1 cellular context compared by ENCODE assay signal in the genomic region with DNA sequence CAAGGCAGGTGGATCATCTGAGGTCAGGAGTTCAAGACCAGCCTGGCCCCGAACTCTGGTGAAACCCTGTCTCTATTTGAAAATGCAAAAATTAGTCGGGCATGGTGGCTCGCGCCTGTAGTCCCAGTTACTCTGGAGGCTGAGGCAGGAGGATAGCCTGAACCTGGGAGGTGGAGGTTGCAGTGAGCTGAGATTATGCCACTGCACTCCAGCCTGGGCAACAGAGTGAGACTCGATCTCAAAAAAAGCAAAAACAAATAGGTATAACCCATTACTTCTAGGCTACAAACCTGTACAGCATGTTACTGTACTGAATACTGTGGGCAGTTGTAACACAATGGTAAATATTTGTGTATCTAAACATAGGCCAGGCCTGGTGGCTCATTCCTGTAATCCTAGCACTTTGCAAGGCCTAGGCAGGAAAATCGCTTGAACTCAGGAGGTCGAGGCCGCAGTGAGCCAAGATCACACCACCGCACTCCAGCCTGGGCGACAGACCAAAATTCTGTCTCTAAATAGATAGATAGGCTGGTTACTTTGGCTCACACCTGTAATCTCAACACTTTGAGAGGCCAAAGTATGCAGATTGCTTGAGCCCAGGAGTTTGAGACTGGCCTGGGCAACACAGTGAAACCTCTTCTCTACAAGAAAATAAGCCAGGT.
TF ChIP-seq lines count a peak whose summit lies in the region.

No MANE protein-coding gene starts in this region.

TF ChIP-seq in HepG2, 621 proteins besides CTCF, POLR2A, EP300 and RAD21 (continued from another document and continues in another):
- TF ChIP-seq, protein P1, sequence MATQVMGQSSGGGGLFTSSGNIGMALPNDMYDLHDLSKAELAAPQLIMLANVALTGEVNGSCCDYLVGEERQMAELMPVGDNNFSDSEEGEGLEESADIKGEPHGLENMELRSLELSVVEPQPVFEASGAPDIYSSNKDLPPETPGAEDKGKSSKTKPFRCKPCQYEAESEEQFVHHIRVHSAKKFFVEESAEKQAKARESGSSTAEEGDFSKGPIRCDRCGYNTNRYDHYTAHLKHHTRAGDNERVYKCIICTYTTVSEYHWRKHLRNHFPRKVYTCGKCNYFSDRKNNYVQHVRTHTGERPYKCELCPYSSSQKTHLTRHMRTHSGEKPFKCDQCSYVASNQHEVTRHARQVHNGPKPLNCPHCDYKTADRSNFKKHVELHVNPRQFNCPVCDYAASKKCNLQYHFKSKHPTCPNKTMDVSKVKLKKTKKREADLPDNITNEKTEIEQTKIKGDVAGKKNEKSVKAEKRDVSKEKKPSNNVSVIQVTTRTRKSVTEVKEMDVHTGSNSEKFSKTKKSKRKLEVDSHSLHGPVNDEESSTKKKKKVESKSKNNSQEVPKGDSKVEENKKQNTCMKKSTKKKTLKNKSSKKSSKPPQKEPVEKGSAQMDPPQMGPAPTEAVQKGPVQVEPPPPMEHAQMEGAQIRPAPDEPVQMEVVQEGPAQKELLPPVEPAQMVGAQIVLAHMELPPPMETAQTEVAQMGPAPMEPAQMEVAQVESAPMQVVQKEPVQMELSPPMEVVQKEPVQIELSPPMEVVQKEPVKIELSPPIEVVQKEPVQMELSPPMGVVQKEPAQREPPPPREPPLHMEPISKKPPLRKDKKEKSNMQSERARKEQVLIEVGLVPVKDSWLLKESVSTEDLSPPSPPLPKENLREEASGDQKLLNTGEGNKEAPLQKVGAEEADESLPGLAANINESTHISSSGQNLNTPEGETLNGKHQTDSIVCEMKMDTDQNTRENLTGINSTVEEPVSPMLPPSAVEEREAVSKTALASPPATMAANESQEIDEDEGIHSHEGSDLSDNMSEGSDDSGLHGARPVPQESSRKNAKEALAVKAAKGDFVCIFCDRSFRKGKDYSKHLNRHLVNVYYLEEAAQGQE (IDR thresholded peaks at IDR 0.05; ENCODE audit: borderline replicate concordance in 1 of 2, low read depth in 1 of 2, low read length in 2 of 2) = no peak
- no peak for TF ChIP-seq RFX5 (IDR thresholded peaks at IDR 0.05; ENCODE audit: low read depth, low read length)
- no peak for TF ChIP-seq NR2F2 (IDR thresholded peaks at IDR 0.05; ENCODE audit: borderline replicate concordance, low read depth)
- 0 out of 2 replicates have a peak, but pooled peaks have one; percentile 39 for TF ChIP-seq ZNF331 (CRISPR knock-in tag; IDR thresholded peaks at IDR 0.05)
- peak; percentile 25 for TF ChIP-seq TEAD3 (CRISPR knock-in tag; optimal IDR thresholded peaks at IDR 0.05; ENCODE audit: borderline replicate concordance)
- TF ChIP-seq TARDBP (CRISPR knock-in tag; IDR thresholded peaks at IDR 0.05) = no peak
- TF ChIP-seq ZNF570 (CRISPR knock-in tag; IDR thresholded peaks at IDR 0.05; ENCODE audit: borderline replicate concordance) = no peak
- no peak for TF ChIP-seq NFKB2 (CRISPR knock-in tag; IDR thresholded peaks at IDR 0.05; ENCODE audit: borderline replicate concordance)
- TF ChIP-seq ARNT2 (CRISPR knock-in tag; IDR thresholded peaks at IDR 0.05; ENCODE audit: low read depth) = no peak
- no peak for TF ChIP-seq FOXP1 (IDR thresholded peaks at IDR 0.05)
- peak; percentile 76 for TF ChIP-seq FOXP1 (CRISPR knock-in tag; IDR thresholded peaks at IDR 0.05)
- TF ChIP-seq ZNF781 (CRISPR knock-in tag; IDR thresholded peaks at IDR 0.05; ENCODE audit: borderline replicate concordance, not compliant biosample characterization) = no peak
- no peak for TF ChIP-seq MED13 (CRISPR knock-in tag; IDR thresholded peaks at IDR 0.05)
- no peak for TF ChIP-seq NPAS2 (CRISPR knock-in tag; IDR thresholded peaks at IDR 0.05; ENCODE audit: borderline replicate concordance)
- no peak for TF ChIP-seq NFKBIZ (CRISPR knock-in tag; IDR thresholded peaks at IDR 0.05)
- TF ChIP-seq GPN1 (CRISPR knock-in tag; IDR thresholded peaks at IDR 0.05; ENCODE audit: borderline replicate concordance) = no peak
- no peak for TF ChIP-seq ZNF724P (CRISPR knock-in tag; IDR thresholded peaks at IDR 0.05; ENCODE audit: borderline replicate concordance)
- TF ChIP-seq ZNF841 (CRISPR knock-in tag; IDR thresholded peaks at IDR 0.05; ENCODE audit: borderline replicate concordance) = no peak
- no peak for TF ChIP-seq NFRKB (IDR thresholded peaks at IDR 0.05)
- TF ChIP-seq, protein P2, sequence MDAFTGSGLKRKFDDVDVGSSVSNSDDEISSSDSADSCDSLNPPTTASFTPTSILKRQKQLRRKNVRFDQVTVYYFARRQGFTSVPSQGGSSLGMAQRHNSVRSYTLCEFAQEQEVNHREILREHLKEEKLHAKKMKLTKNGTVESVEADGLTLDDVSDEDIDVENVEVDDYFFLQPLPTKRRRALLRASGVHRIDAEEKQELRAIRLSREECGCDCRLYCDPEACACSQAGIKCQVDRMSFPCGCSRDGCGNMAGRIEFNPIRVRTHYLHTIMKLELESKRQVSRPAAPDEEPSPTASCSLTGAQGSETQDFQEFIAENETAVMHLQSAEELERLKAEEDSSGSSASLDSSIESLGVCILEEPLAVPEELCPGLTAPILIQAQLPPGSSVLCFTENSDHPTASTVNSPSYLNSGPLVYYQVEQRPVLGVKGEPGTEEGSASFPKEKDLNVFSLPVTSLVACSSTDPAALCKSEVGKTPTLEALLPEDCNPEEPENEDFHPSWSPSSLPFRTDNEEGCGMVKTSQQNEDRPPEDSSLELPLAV (CRISPR knock-in tag; conservative IDR thresholded peaks at IDR 0.05; ENCODE audit: low read depth) = no peak
- peak; percentile 59; the same call in 1 of the 2 replicates for TF ChIP-seq TBX2 (CRISPR knock-in tag; IDR thresholded peaks at IDR 0.05; ENCODE audit: borderline replicate concordance)
- no peak for TF ChIP-seq DR1 (CRISPR knock-in tag; IDR thresholded peaks at IDR 0.05)
- no peak for TF ChIP-seq ZNF484 (CRISPR knock-in tag; IDR thresholded peaks at IDR 0.05; ENCODE audit: borderline replicate concordance, low read depth)
- TF ChIP-seq ZFX (CRISPR knock-in tag; IDR thresholded peaks at IDR 0.05; ENCODE audit: low read depth) = peak; percentile 80
- TF ChIP-seq CEBPG (CRISPR knock-in tag; IDR thresholded peaks at IDR 0.05) = peak; percentile 13; the same call in 1 of the 2 replicates
- no peak for TF ChIP-seq SSRP1 (CRISPR knock-in tag; IDR thresholded peaks at IDR 0.05)
- no peak for TF ChIP-seq ZNF205 (CRISPR knock-in tag; IDR thresholded peaks at IDR 0.05)
- peak; percentile 93 for TF ChIP-seq ZNF121 (CRISPR knock-in tag; IDR thresholded peaks at IDR 0.05)
- TF ChIP-seq ZNF101 (CRISPR knock-in tag; IDR thresholded peaks at IDR 0.05; ENCODE audit: borderline replicate concordance, low read depth) = no peak
- TF ChIP-seq MAZ (IDR thresholded peaks at IDR 0.05; ENCODE audit: borderline replicate concordance, low read depth, low read length) = no peak
- no peak for TF ChIP-seq MAZ (CRISPR knock-in tag; IDR thresholded peaks at IDR 0.05; ENCODE audit: low read depth)
- TF ChIP-seq KDM1A (CRISPR knock-in tag; IDR thresholded peaks at IDR 0.05) = peak; percentile 53; the same call in 1 of the 2 replicates
- no peak for TF ChIP-seq SALL2 (CRISPR knock-in tag; IDR thresholded peaks at IDR 0.05)
- no peak for TF ChIP-seq ZBTB21 (CRISPR knock-in tag; IDR thresholded peaks at IDR 0.05)
- no peak for TF ChIP-seq AKAP8 (CRISPR knock-in tag; IDR thresholded peaks at IDR 0.05)
- TF ChIP-seq AGO2 (optimal IDR thresholded peaks at IDR 0.05; ENCODE audit: low read depth, low read length) = no peak
- peak; percentile 88 for TF ChIP-seq FOXA3 (CRISPR knock-in tag; IDR thresholded peaks at IDR 0.05)
- no peak for TF ChIP-seq ZC3H13 (CRISPR knock-in tag; IDR thresholded peaks at IDR 0.05)
- no peak for TF ChIP-seq NFIB (CRISPR knock-in tag; IDR thresholded peaks at IDR 0.05; ENCODE audit: borderline replicate concordance)
- no peak for TF ChIP-seq HOXD1 (CRISPR knock-in tag; IDR thresholded peaks at IDR 0.05)
- TF ChIP-seq, protein P3, sequence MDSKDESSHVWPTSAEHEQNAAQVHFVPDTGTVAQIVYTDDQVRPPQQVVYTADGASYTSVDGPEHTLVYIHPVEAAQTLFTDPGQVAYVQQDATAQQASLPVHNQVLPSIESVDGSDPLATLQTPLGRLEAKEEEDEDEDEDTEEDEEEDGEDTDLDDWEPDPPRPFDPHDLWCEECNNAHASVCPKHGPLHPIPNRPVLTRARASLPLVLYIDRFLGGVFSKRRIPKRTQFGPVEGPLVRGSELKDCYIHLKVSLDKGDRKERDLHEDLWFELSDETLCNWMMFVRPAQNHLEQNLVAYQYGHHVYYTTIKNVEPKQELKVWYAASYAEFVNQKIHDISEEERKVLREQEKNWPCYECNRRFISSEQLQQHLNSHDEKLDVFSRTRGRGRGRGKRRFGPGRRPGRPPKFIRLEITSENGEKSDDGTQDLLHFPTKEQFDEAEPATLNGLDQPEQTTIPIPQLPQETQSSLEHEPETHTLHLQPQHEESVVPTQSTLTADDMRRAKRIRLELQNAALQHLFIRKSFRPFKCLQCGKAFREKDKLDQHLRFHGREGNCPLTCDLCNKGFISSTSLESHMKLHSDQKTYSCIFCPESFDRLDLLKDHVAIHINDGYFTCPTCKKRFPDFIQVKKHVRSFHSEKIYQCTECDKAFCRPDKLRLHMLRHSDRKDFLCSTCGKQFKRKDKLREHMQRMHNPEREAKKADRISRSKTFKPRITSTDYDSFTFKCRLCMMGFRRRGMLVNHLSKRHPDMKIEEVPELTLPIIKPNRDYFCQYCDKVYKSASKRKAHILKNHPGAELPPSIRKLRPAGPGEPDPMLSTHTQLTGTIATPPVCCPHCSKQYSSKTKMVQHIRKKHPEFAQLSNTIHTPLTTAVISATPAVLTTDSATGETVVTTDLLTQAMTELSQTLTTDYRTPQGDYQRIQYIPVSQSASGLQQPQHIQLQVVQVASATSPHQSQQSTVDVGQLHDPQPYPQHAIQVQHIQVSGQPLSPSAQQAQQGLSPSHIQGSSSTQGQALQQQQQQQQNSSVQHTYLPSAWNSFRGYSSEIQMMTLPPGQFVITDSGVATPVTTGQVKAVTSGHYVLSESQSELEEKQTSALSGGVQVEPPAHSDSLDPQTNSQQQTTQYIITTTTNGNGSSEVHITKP (CRISPR knock-in tag; IDR thresholded peaks at IDR 0.05; ENCODE audit: low read depth) = peak; percentile 52; the same call in 1 of the 2 replicates
- TF ChIP-seq RXRB (CRISPR knock-in tag; IDR thresholded peaks at IDR 0.05; ENCODE audit: borderline replicate concordance) = peak; percentile 66; the same call in 1 of the 2 replicates
- no peak for TF ChIP-seq ZNF12 (CRISPR knock-in tag; IDR thresholded peaks at IDR 0.05)
- peak; percentile 32; the same call in 1 of the 2 replicates for TF ChIP-seq ZNF460 (CRISPR knock-in tag; IDR thresholded peaks at IDR 0.05; ENCODE audit: borderline replicate concordance)
- TF ChIP-seq, protein P4, sequence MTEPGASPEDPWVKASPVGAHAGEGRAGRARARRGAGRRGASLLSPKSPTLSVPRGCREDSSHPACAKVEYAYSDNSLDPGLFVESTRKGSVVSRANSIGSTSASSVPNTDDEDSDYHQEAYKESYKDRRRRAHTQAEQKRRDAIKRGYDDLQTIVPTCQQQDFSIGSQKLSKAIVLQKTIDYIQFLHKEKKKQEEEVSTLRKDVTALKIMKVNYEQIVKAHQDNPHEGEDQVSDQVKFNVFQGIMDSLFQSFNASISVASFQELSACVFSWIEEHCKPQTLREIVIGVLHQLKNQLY (CRISPR knock-in tag; IDR thresholded peaks at IDR 0.05) = no peak
- no peak for TF ChIP-seq ZNF329 (CRISPR knock-in tag; IDR thresholded peaks at IDR 0.05; ENCODE audit: low read depth)
- 0 out of 2 replicates have a peak, but pooled peaks have one; percentile 26 for TF ChIP-seq KAT8 (CRISPR knock-in tag; IDR thresholded peaks at IDR 0.05)
- peak; percentile 69; the same call in 1 of the 2 replicates for TF ChIP-seq MIER3 (CRISPR knock-in tag; IDR thresholded peaks at IDR 0.05; ENCODE audit: borderline replicate concordance)
- TF ChIP-seq ZNF552 (CRISPR knock-in tag; IDR thresholded peaks at IDR 0.05; ENCODE audit: borderline replicate concordance) = no peak
- TF ChIP-seq, protein P5, sequence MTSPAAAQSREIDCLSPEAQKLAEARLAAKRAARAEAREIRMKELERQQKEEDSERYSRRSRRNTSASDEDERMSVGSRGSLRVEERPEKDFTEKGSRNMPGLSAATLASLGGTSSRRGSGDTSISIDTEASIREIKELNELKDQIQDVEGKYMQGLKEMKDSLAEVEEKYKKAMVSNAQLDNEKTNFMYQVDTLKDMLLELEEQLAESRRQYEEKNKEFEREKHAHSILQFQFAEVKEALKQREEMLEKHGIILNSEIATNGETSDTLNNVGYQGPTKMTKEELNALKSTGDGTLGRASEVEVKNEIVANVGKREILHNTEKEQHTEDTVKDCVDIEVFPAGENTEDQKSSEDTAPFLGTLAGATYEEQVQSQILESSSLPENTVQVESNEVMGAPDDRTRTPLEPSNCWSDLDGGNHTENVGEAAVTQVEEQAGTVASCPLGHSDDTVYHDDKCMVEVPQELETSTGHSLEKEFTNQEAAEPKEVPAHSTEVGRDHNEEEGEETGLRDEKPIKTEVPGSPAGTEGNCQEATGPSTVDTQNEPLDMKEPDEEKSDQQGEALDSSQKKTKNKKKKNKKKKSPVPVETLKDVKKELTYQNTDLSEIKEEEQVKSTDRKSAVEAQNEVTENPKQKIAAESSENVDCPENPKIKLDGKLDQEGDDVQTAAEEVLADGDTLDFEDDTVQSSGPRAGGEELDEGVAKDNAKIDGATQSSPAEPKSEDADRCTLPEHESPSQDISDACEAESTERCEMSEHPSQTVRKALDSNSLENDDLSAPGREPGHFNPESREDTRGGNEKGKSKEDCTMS (CRISPR knock-in tag; conservative IDR thresholded peaks at IDR 0.05) = no peak
- TF ChIP-seq NR2F6 (IDR thresholded peaks at IDR 0.05) = no peak
- peak; percentile 48; the same call in 1 of the 2 replicates for TF ChIP-seq NR2F6 (CRISPR knock-in tag; IDR thresholded peaks at IDR 0.05)
- TF ChIP-seq ZFY (CRISPR knock-in tag; IDR thresholded peaks at IDR 0.05) = peak; percentile 70
- no peak for TF ChIP-seq RARG (CRISPR knock-in tag; IDR thresholded peaks at IDR 0.05; ENCODE audit: low read depth)
- no peak for TF ChIP-seq YY1 (IDR thresholded peaks at IDR 0.05; ENCODE audit: insufficient read depth, insufficient replicate concordance, low read depth, low read length)
- peak; percentile 35; the same call in 1 of the 2 replicates for TF ChIP-seq MED1 (CRISPR knock-in tag; IDR thresholded peaks at IDR 0.05)
- no peak for TF ChIP-seq HMG20A (CRISPR knock-in tag; IDR thresholded peaks at IDR 0.05; ENCODE audit: borderline replicate concordance)
- no peak for TF ChIP-seq NRL (CRISPR knock-in tag; IDR thresholded peaks at IDR 0.05; ENCODE audit: borderline replicate concordance)
- TF ChIP-seq, protein P6, sequence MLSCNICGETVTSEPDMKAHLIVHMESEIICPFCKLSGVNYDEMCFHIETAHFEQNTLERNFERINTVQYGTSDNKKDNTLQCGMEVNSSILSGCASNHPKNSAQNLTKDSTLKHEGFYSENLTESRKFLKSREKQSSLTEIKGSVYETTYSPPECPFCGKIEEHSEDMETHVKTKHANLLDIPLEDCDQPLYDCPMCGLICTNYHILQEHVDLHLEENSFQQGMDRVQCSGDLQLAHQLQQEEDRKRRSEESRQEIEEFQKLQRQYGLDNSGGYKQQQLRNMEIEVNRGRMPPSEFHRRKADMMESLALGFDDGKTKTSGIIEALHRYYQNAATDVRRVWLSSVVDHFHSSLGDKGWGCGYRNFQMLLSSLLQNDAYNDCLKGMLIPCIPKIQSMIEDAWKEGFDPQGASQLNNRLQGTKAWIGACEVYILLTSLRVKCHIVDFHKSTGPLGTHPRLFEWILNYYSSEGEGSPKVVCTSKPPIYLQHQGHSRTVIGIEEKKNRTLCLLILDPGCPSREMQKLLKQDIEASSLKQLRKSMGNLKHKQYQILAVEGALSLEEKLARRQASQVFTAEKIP (CRISPR knock-in tag; IDR thresholded peaks at IDR 0.05; ENCODE audit: borderline replicate concordance) = no peak
- no peak for TF ChIP-seq PAF1 (CRISPR knock-in tag; IDR thresholded peaks at IDR 0.05)
